ENCODE assay signal across 1 cellular context in genomic region chr18:57430983-57431382, GRCh38.
TF ChIP-seq lines count a peak whose summit lies in the region.

No MANE protein-coding gene starts in this region.

TF ChIP-seq in H1, 55 proteins besides CTCF, POLR2A, EP300 and RAD21 (continued from another document):
- TF ChIP-seq GTF2F1 (IDR thresholded peaks at IDR 0.05; ENCODE audit: borderline replicate concordance, low read depth, low read length) (no peak), SIX5 (IDR thresholded peaks at IDR 0.05; ENCODE audit: low read depth, low read length) (no peak), BCL11A (IDR thresholded peaks at IDR 0.05; ENCODE audit: low read depth in 2 of 2, low read length in 2 of 2) (no peak), ZNF274 (IDR thresholded peaks at IDR 0.05; ENCODE audit: borderline replicate concordance, extremely low read depth, low read length) (no peak), MAFK (IDR thresholded peaks at IDR 0.05; ENCODE audit: low read depth, low read length) (no peak), RXRA (IDR thresholded peaks at IDR 0.05; ENCODE audit: insufficient read depth, low read depth, low read length) (no peak), HDAC6 (IDR thresholded peaks at IDR 0.05; ENCODE audit: low read depth, low read length) (no peak), CHD7 (IDR thresholded peaks at IDR 0.05; ENCODE audit: insufficient replicate concordance, low read length) (no peak), KDM1A (IDR thresholded peaks at IDR 0.05; ENCODE audit: borderline replicate concordance, low read length) (no peak), CHD1 (IDR thresholded peaks at IDR 0.05; ENCODE audit: low read depth, low read length) (no peak), TCF12 (IDR thresholded peaks at IDR 0.05; ENCODE audit: low read depth, low read length) (peak; percentile 7; the same call in 1 of the 2 replicates), SUZ12 (IDR thresholded peaks at IDR 0.05; ENCODE audit: low read length) (peak; percentile 14), CBX5 (IDR thresholded peaks at IDR 0.05; ENCODE audit: low read depth, low read length) (no peak), CTBP2 (IDR thresholded peaks at IDR 0.05; ENCODE audit: borderline replicate concordance, insufficient read depth, insufficient read length, low read length) (no peak), ASH2L (IDR thresholded peaks at IDR 0.05; ENCODE audit: low read length) (no peak), KDM4A (IDR thresholded peaks at IDR 0.05; ENCODE audit: low read depth, low read length, severe bottlenecking) (no peak), SRF (IDR thresholded peaks at IDR 0.05; ENCODE audit: low read depth, low read length) (no peak), SAP30 (IDR thresholded peaks at IDR 0.05; ENCODE audit: insufficient read depth, insufficient replicate concordance, low read length) (no peak), BACH1 (IDR thresholded peaks at IDR 0.05; ENCODE audit: low read length) (no peak), POU5F1 (IDR thresholded peaks at IDR 0.05; ENCODE audit: low read depth, low read length) (no peak), JUN (IDR thresholded peaks at IDR 0.05; ENCODE audit: low read depth, low read length) (no peak), PHF8 (conservative IDR thresholded peaks at IDR 0.05; ENCODE audit: low read depth, low read length) (no peak), SP2 (IDR thresholded peaks at IDR 0.05; ENCODE audit: low read length) (no peak), EGR1 (IDR thresholded peaks at IDR 0.05; ENCODE audit: borderline replicate concordance, low read depth, low read length) (no peak), EZH2 (IDR thresholded peaks at IDR 0.05; ENCODE audit: low read depth, low read length, severe bottlenecking) (peak; percentile 34), SP4 (IDR thresholded peaks at IDR 0.05; ENCODE audit: low read length) (no peak), ATF2 (IDR thresholded peaks at IDR 0.05; ENCODE audit: low read length) (no peak), SP1 (IDR thresholded peaks at IDR 0.05; ENCODE audit: low read depth, low read length) (no peak), RNF2 (IDR thresholded peaks at IDR 0.05; ENCODE audit: borderline replicate concordance, low read depth, low read length, missing control alignments, poor library complexity, severe bottlenecking) (peak; percentile 80), CBX8 (IDR thresholded peaks at IDR 0.05; ENCODE audit: borderline replicate concordance, low read depth, low read length) (no peak), RBBP5 (IDR thresholded peaks at IDR 0.05; ENCODE audit: borderline replicate concordance, low read depth, low read length) (no peak), POLR2AphosphoS5 (IDR thresholded peaks at IDR 0.05; ENCODE audit: low read depth, low read length) (no peak), CEBPB (IDR thresholded peaks at IDR 0.05; ENCODE audit: low read depth, low read length) (no peak), RFX5 (IDR thresholded peaks at IDR 0.05; ENCODE audit: borderline replicate concordance, low read depth, low read length) (no peak)
- TF ChIP-seq, protein P1, sequence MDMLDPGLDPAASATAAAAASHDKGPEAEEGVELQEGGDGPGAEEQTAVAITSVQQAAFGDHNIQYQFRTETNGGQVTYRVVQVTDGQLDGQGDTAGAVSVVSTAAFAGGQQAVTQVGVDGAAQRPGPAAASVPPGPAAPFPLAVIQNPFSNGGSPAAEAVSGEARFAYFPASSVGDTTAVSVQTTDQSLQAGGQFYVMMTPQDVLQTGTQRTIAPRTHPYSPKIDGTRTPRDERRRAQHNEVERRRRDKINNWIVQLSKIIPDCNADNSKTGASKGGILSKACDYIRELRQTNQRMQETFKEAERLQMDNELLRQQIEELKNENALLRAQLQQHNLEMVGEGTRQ (IDR thresholded peaks at IDR 0.05; ENCODE audit: low read length), result no peak
- TF ChIP-seq, protein P2, sequence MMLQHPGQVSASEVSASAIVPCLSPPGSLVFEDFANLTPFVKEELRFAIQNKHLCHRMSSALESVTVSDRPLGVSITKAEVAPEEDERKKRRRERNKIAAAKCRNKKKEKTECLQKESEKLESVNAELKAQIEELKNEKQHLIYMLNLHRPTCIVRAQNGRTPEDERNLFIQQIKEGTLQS (IDR thresholded peaks at IDR 0.05; ENCODE audit: insufficient read depth, low read depth, low read length), result no peak
